In genomic region chr7:149027055-149027454, GRCh38 we compare ENCODE assay signal across 9 cellular contexts. TPM values are rescaled to one million over a fixed set of nuclear protein-coding genes. Genes with fewer than 3 reads are reported as not detected.
DNase-seq lines count a peak whose midpoint lies in the region; ATAC-seq and TF ChIP-seq lines count a peak whose summit lies in the region.
"Had no signal": no experiment of that assay in that cellular context is flagged by ENCODE, and none has a peak within 500 bp of the region (broad histone marks: within the 10 kb centered on the region; RNA-seq: fewer than 3 reads in every experiment).

No MANE protein-coding gene starts in this region.

- no peak for ATAC-seq in activated CD4-positive, alpha-beta T cell treated with anti-CD3 and anti-CD28 coated beads for 36 hours

- intact Hi-C loops in activated CD4-positive, alpha-beta T cell treated with anti-CD3 and anti-CD28 coated beads for 36 hours (cut with DNase I, micrococcal nuclease): loop anchor here in 1 of 2 experiments (1.0 to 5.0 kb wide), 3 partner anchors 38 to 235 kb away; partner anchors contain the start of gene ZNF783

- H3K27ac ChIP-seq in iPS-20b (ENCODE audit: low read length) (no peak overlapping the region), suprapubic skin (no peak overlapping the region), caudate nucleus (ENCODE audit: low read depth, low read length) (no peak overlapping the region)

- CTCF ChIA-PET in activated CD4-positive, alpha-beta T cell treated with anti-CD3 and anti-CD28 coated beads for 36 hours (lab: Charles Lee): interaction anchor here (0.9 to 2.7 kb wide), 2 partner anchors 22 to 39 kb away, joined by 6 to 11 read pairs; no protein-coding TSS in a partner anchor
- CTCF ChIA-PET in activated CD4-positive, alpha-beta memory T cell treated with anti-CD3 and anti-CD28 coated beads, Interleukin-2, amount 10 ng/mL, durations not matched to agents 7 days and 5 days (lab: Charles Lee): interaction anchor here (0.9 to 7.7 kb wide), 3 partner anchors 22 to 39 kb away, joined by 3 to 64 read pairs (median 4); no protein-coding TSS in a partner anchor

- H3K36me3 ChIP-seq in iPS-20b (ENCODE audit: insufficient read depth, low read depth, low read length) (peaks cover 22% of the 10 kb centered on the region; the same call in 1 of the 2 replicates), suprapubic skin (no peaks in the 10 kb centered on the region)

- H3K36me3 Mint-ChIP-seq in activated CD4-positive, alpha-beta T cell treated with anti-CD3 and anti-CD28 coated beads for 36 hours (ENCODE audit: low read depth): peaks cover 30% of the 10 kb centered on the region
- peaks cover 24% of the 10 kb centered on the region for H3K36me3 Mint-ChIP-seq in activated CD4-positive, alpha-beta memory T cell treated with anti-CD3 and anti-CD28 coated beads, Interleukin-2, amount 10 ng/mL, durations not matched to agents 7 days and 5 days (ENCODE audit: low read depth)

- H3K4me3 Mint-ChIP-seq in activated CD4-positive, alpha-beta T cell treated with anti-CD3 and anti-CD28 coated beads for 36 hours: peak overlapping the region; percentile 99
- H3K4me3 Mint-ChIP-seq in activated CD4-positive, alpha-beta memory T cell treated with anti-CD3 and anti-CD28 coated beads, Interleukin-2, amount 10 ng/mL, durations not matched to agents 7 days and 5 days: peak overlapping the region; percentile 89

- POLR2A ChIA-PET in activated CD4-positive, alpha-beta T cell treated with anti-CD3 and anti-CD28 coated beads for 36 hours (lab: Charles Lee): interaction anchor here (0.6 kb wide), 3 partner anchors 13 to 274 kb away, joined by 3 to 4 read pairs (median 4); no protein-coding TSS in a partner anchor
- POLR2A ChIA-PET in activated CD4-positive, alpha-beta memory T cell treated with anti-CD3 and anti-CD28 coated beads, Interleukin-2, amount 10 ng/mL, durations not matched to agents 7 days and 5 days (lab: Charles Lee): interaction anchor here (1.1 to 4.6 kb wide), 9 partner anchors 16 to 329 kb away, joined by 3 to 34 read pairs (median 6); partner anchors contain the start of genes CUL1, EZH2 and ZNF425

- no peaks in the 10 kb centered on the region for H3K27me3 ChIP-seq in iPS-20b (ENCODE audit: insufficient read depth, low read length)
- H3K27me3 ChIP-seq in suprapubic skin: no peaks in the 10 kb centered on the region

- peak overlapping the region; percentile 80; the same call in 1 of the 2 replicates for H3K9ac ChIP-seq in iPS-20b (ENCODE audit: low read depth, low read length)

- H3K9me3 ChIP-seq in iPS-20b (ENCODE audit: insufficient read depth, low read depth, low read length): no peaks in the 10 kb centered on the region
- H3K9me3 ChIP-seq in suprapubic skin: no peaks in the 10 kb centered on the region

- no peaks in the 10 kb centered on the region for H3K9me3 Mint-ChIP-seq in activated CD4-positive, alpha-beta T cell treated with anti-CD3 and anti-CD28 coated beads for 36 hours (ENCODE audit: low read depth)
- no peaks in the 10 kb centered on the region for H3K9me3 Mint-ChIP-seq in activated CD4-positive, alpha-beta memory T cell treated with anti-CD3 and anti-CD28 coated beads, Interleukin-2, amount 10 ng/mL, durations not matched to agents 7 days and 5 days

- DNase-seq in activated CD4-positive, alpha-beta T cell treated with anti-CD3 and anti-CD28 coated beads for 36 hours: no peak
- DNase-seq in activated CD4-positive, alpha-beta T cell treated with anti-CD3 and anti-CD28 coated beads for 48 hours: no peak
- no peak for DNase-seq in activated CD4-positive, alpha-beta memory T cell treated with anti-CD3 and anti-CD28 coated beads, Interleukin-2, amount 10 ng/mL, durations not matched to agents 7 days and 5 days
- DNase-seq in suprapubic skin (ENCODE audit: low spot score in 2 of 2) (no peak), GDM1 (lab: John Stamatoyannopoulos, UW) (no peak), NCI-H748 (lab: John Stamatoyannopoulos, UW; ENCODE audit: unreplicated experiment) (no peak), caudate nucleus (lab: John Stamatoyannopoulos, UW) (no peak)
- DNase-seq: NCI-H510A treated with DMSO at 0.1 percent for 48 hours had no signal

- H3K4me3 ChIP-seq in iPS-20b (ENCODE audit: low read length) (peak overlapping the region; percentile 76), suprapubic skin (peak overlapping the region; percentile 95)

- no peaks in the 10 kb centered on the region for H3K27me3 Mint-ChIP-seq in activated CD4-positive, alpha-beta T cell treated with anti-CD3 and anti-CD28 coated beads for 36 hours
- H3K27me3 Mint-ChIP-seq in activated CD4-positive, alpha-beta memory T cell treated with anti-CD3 and anti-CD28 coated beads, Interleukin-2, amount 10 ng/mL, durations not matched to agents 7 days and 5 days: peaks cover 3% of the 10 kb centered on the region

- no peak for TF ChIP-seq CTCF in suprapubic skin (IDR thresholded peaks at IDR 0.05)

- H3K4me1 ChIP-seq in iPS-20b (ENCODE audit: insufficient read depth, low read length): peaks cover 16% of the 10 kb centered on the region
- peaks cover 33% of the 10 kb centered on the region for H3K4me1 ChIP-seq in suprapubic skin

- no peak for TF ChIP-seq EP300 in suprapubic skin (IDR thresholded peaks at IDR 0.05)

- peak overlapping the region; percentile 94 for H3K27ac Mint-ChIP-seq in activated CD4-positive, alpha-beta T cell treated with anti-CD3 and anti-CD28 coated beads for 36 hours
- H3K27ac Mint-ChIP-seq in activated CD4-positive, alpha-beta memory T cell treated with anti-CD3 and anti-CD28 coated beads, Interleukin-2, amount 10 ng/mL, durations not matched to agents 7 days and 5 days: peak overlapping the region; percentile 92

- H3K4me1 Mint-ChIP-seq in activated CD4-positive, alpha-beta T cell treated with anti-CD3 and anti-CD28 coated beads for 36 hours: peaks cover 41% of the 10 kb centered on the region
- H3K4me1 Mint-ChIP-seq in activated CD4-positive, alpha-beta memory T cell treated with anti-CD3 and anti-CD28 coated beads, Interleukin-2, amount 10 ng/mL, durations not matched to agents 7 days and 5 days: peaks cover 54% of the 10 kb centered on the region

- no peak for TF ChIP-seq POLR2A in suprapubic skin (IDR thresholded peaks at IDR 0.05)

- WGBS in suprapubic skin: 31% methylated on average over 10 of the region's 10 CpGs

RNA-seq across cellular contexts. Expression of gene PDIA4, which starts 1.2 kb away (rescaled TPM):
- total RNA-seq in activated CD4-positive, alpha-beta T cell treated with anti-CD3 and anti-CD28 coated beads for 36 hours: 10 to 100 TPM; 88.3 to 90.1 TPM
- total RNA-seq in activated CD4-positive, alpha-beta memory T cell treated with anti-CD3 and anti-CD28 coated beads, Interleukin-2, amount 10 ng/mL, durations not matched to agents 7 days and 5 days: 100 to 1,000 TPM; 108 TPM
- total RNA-seq in suprapubic skin: 10 to 100 TPM; 48.6 to 61.8 (median 57.4) TPM
